ENCODE assay signal across 8 cellular contexts in genomic region chr2:103161456-103162289, GRCh38.
DNase-seq lines count a peak whose midpoint lies in the region; ATAC-seq and TF ChIP-seq lines count a peak whose summit lies in the region.

No MANE protein-coding gene starts in this region.

- 6 to 13% methylated on average over 7 of the region's 7 CpGs for WGBS in aorta, 2 donors

- H3K4me1 ChIP-seq in aorta (ENCODE audit: control insufficient read depth in 1 of 2, insufficient read depth in 2 of 2, low read length in 2 of 2): no peaks in the 10 kb centered on the region

- H3K27me3 ChIP-seq in brain microvascular endothelial cell (replicated peaks): no peaks in the 10 kb centered on the region
- no peaks in the 10 kb centered on the region for H3K27me3 ChIP-seq in aorta (ENCODE audit: control insufficient read depth in 1 of 2, insufficient read depth in 2 of 2, low read length in 1 of 2)

- H3K9me3 ChIP-seq in aorta (ENCODE audit: control insufficient read depth, low read length): no peaks in the 10 kb centered on the region

- intact Hi-C loops in left colon (cut with DNase I, micrococcal nuclease) (no loop called here), aorta (cut with DNase I) (no loop called here)

- H3K27ac ChIP-seq in brain microvascular endothelial cell: no peak overlapping the region
- H3K27ac ChIP-seq in aorta (ENCODE audit: low read depth in 1 of 2, low read length in 2 of 2): no peak overlapping the region

- H3K36me3 ChIP-seq in brain microvascular endothelial cell (replicated peaks): no peaks in the 10 kb centered on the region
- no peaks in the 10 kb centered on the region for H3K36me3 ChIP-seq in aorta (ENCODE audit: control insufficient read depth in 1 of 2, insufficient read depth in 2 of 2, low read length in 1 of 2)

- H3K4me3 ChIP-seq in brain microvascular endothelial cell (ENCODE audit: low read depth, low read length): no peak overlapping the region
- H3K4me3 ChIP-seq in aorta (ENCODE audit: low read length in 2 of 2): no peak overlapping the region

- in situ Hi-C loops in brain microvascular endothelial cell (cut with HindIII; ENCODE audit: low pct_ligation_motif_present, low sequenced_read_pairs): no loop called here

- ATAC-seq in GM18499 (IDR thresholded peaks at IDR 0.05; ENCODE audit: insufficient read depth, unreplicated experiment): peak; percentile 73
- peak; percentile 64 for ATAC-seq in HG03280 (IDR thresholded peaks at IDR 0.05; ENCODE audit: unreplicated experiment)
- ATAC-seq in left colon: peak; percentile 87
- peak; percentile 76 for ATAC-seq in aorta (ENCODE audit: low FRiP score)
- no peak for ATAC-seq in HG03139 (IDR thresholded peaks at IDR 0.05; ENCODE audit: unreplicated experiment)

- peak; percentile 58 for TF ChIP-seq CTCF in AG09319 (IDR thresholded peaks at IDR 0.05; ENCODE audit: low read depth, low read length)
- peak; percentile 73 for TF ChIP-seq CTCF in brain microvascular endothelial cell (IDR thresholded peaks at IDR 0.05; ENCODE audit: low read depth, low read length, missing control alignments)

- DNase-seq in AG09319 (ENCODE audit: extremely low read depth, low read depth) (peak; percentile 1), NCI-H460 (ENCODE audit: extremely low read depth, low read depth) (peak; percentile 56), brain microvascular endothelial cell (peak; percentile 32), left colon (peak in 1 of 2 donors; percentile 15), aorta (no peak)

Comparison
In these comparisons a context has a peak if more than half of its experiments do, and no peak if none do; other contexts are left out.
1. DNase-seq: peak in AG09319 (single experiment), NCI-H460 (single experiment) and brain microvascular endothelial cell (single experiment); none in aorta (0 of 2).